Comparison of ENCODE assay signal across 9 cellular contexts in genomic region chr19:17402982-17403855, GRCh38. TPM values are rescaled to one million over a fixed set of nuclear protein-coding genes. Genes with fewer than 3 reads are reported as not detected.
A peak's percentile ranks its signal among the peaks of the same experiment; 100 is the strongest.
DNase-seq lines count a peak whose midpoint lies in the region; ATAC-seq and TF ChIP-seq lines count a peak whose summit lies in the region.
"Had no signal": no experiment of that assay in that cellular context is flagged by ENCODE, and none has a peak within 500 bp of the region (broad histone marks: within the 10 kb centered on the region; RNA-seq: fewer than 3 reads in every experiment).

No MANE protein-coding gene starts in this region.

- CTCF ChIA-PET in activated CD4-positive, alpha-beta T cell treated with anti-CD3 and anti-CD28 coated beads for 36 hours (lab: Charles Lee): interaction anchor here (0.6 to 1.7 kb wide), 6 partner anchors 13 to 69 kb away, joined by 3 to 9 read pairs (median 3); partner anchors contain the start of gene MVB12A

- no peaks in the 10 kb centered on the region for H3K27me3 Mint-ChIP-seq in activated CD4-positive, alpha-beta T cell treated with anti-CD3 and anti-CD28 coated beads for 36 hours

- TF ChIP-seq CTCF in epithelial cell of esophagus (IDR thresholded peaks at IDR 0.05; ENCODE audit: insufficient read depth, low read depth, low read length, missing control alignments): no peak

- peak overlapping the region; percentile 72 for H3K27ac Mint-ChIP-seq in activated CD4-positive, alpha-beta T cell treated with anti-CD3 and anti-CD28 coated beads for 36 hours

- H3K4me3 Mint-ChIP-seq in activated CD4-positive, alpha-beta T cell treated with anti-CD3 and anti-CD28 coated beads for 36 hours: peak overlapping the region; percentile 76

- peaks cover 7% of the 10 kb centered on the region for H3K36me3 Mint-ChIP-seq in activated CD4-positive, alpha-beta T cell treated with anti-CD3 and anti-CD28 coated beads for 36 hours (ENCODE audit: low read depth)

- H3K9me3 Mint-ChIP-seq in activated CD4-positive, alpha-beta T cell treated with anti-CD3 and anti-CD28 coated beads for 36 hours (ENCODE audit: low read depth): no peaks in the 10 kb centered on the region

- ATAC-seq in activated CD4-positive, alpha-beta T cell treated with anti-CD3 and anti-CD28 coated beads for 36 hours: peak; percentile 53
- ATAC-seq in GM21390 (IDR thresholded peaks at IDR 0.05; ENCODE audit: unreplicated experiment) (no peak), GM21381 (IDR thresholded peaks at IDR 0.05; ENCODE audit: unreplicated experiment) (no peak)

- peaks cover 28% of the 10 kb centered on the region for H3K4me1 Mint-ChIP-seq in activated CD4-positive, alpha-beta T cell treated with anti-CD3 and anti-CD28 coated beads for 36 hours

- intact Hi-C loops in activated CD4-positive, alpha-beta T cell treated with anti-CD3 and anti-CD28 coated beads for 36 hours (cut with DNase I, micrococcal nuclease): loop anchor here in 1 of 2 experiments (1.0 kb wide), 1 partner anchor 12 kb away; no protein-coding TSS in a partner anchor

- no peak overlapping the region for H3K4me3 ChIP-seq in epithelial cell of esophagus (ENCODE audit: low read length)
- H3K4me3 ChIP-seq: SJSA1 had no signal

- peak; percentile 10 for DNase-seq in NCI-H2227 (lab: John Stamatoyannopoulos, UW; ENCODE audit: unreplicated experiment)
- no peak for DNase-seq in NCI-H2227 treated with DMSO at 0.1 percent for 48 hours (lab: John Stamatoyannopoulos, UW)
- peak; percentile 78 for DNase-seq in activated CD4-positive, alpha-beta T cell treated with anti-CD3 and anti-CD28 coated beads for 36 hours
- peak; percentile 19 for DNase-seq in epithelial cell of esophagus (ENCODE audit: low read depth)
- peak; percentile 20 to 34 for DNase-seq in stimulated activated CD4-positive, alpha-beta T cell treated with anti-CD3 and anti-CD28 coated beads, Interleukin-15, amount 100 ng/mL, for 1 hour (ENCODE audit: low read depth in 1 of 2, low spot score in 1 of 2)
- no peak for DNase-seq in NCI-H2196 (lab: John Stamatoyannopoulos, UW; ENCODE audit: unreplicated experiment)

- POLR2A ChIA-PET in activated CD4-positive, alpha-beta T cell treated with anti-CD3 and anti-CD28 coated beads for 36 hours (lab: Charles Lee): interaction anchor here (0.6 kb wide), 1 partner anchor 399 kb away, joined by 3 read pairs; no protein-coding TSS in a partner anchor

RNA-seq across cellular contexts. Expression of gene BST2, which starts 2.2 kb away (rescaled TPM):
- 10 to 100 TPM; 62.0 to 70.7 TPM for total RNA-seq in activated CD4-positive, alpha-beta T cell treated with anti-CD3 and anti-CD28 coated beads for 36 hours

RNA-seq across cellular contexts. Expression of gene CCDC194, which starts 9.2 kb away (rescaled TPM):
- total RNA-seq in activated CD4-positive, alpha-beta T cell treated with anti-CD3 and anti-CD28 coated beads for 36 hours: 1 to 10 TPM in 1 of 2 experiments, under 1 TPM in 1; 0.97 to 1.6 TPM
- total RNA-seq: SJSA1 had no signal

RNA-seq across cellular contexts. Expression of gene MVB12A, which starts 16.6 kb away (rescaled TPM):
- total RNA-seq in activated CD4-positive, alpha-beta T cell treated with anti-CD3 and anti-CD28 coated beads for 36 hours: 10 to 100 TPM; 27.6 to 32.6 TPM

RNA-seq across cellular contexts. Expression of gene PLVAP, which starts 26.1 kb away (rescaled TPM):
- total RNA-seq in activated CD4-positive, alpha-beta T cell treated with anti-CD3 and anti-CD28 coated beads for 36 hours: not detected
- total RNA-seq: SJSA1 had no signal

RNA-seq across cellular contexts. Expression of gene TMEM221, which starts 45.2 kb away (rescaled TPM):
- not detected for total RNA-seq in activated CD4-positive, alpha-beta T cell treated with anti-CD3 and anti-CD28 coated beads for 36 hours
- total RNA-seq: SJSA1 had no signal

Comparison
In these comparisons a context has a peak if more than half of its experiments do, and no peak if none do; other contexts are left out.
1. DNase-seq: peak in NCI-H2227 (single experiment), activated CD4-positive, alpha-beta T cell treated with anti-CD3 and anti-CD28 coated beads for 36 hours (single experiment), epithelial cell of esophagus (single experiment) and stimulated activated CD4-positive, alpha-beta T cell treated with anti-CD3 and anti-CD28 coated beads, Interleukin-15, amount 100 ng/mL, for 1 hour (2 of 2); none in NCI-H2227 treated with DMSO at 0.1 percent for 48 hours (single experiment) and NCI-H2196 (single experiment).